ENCODE assay signal across 8 cellular contexts in the genomic region with DNA sequence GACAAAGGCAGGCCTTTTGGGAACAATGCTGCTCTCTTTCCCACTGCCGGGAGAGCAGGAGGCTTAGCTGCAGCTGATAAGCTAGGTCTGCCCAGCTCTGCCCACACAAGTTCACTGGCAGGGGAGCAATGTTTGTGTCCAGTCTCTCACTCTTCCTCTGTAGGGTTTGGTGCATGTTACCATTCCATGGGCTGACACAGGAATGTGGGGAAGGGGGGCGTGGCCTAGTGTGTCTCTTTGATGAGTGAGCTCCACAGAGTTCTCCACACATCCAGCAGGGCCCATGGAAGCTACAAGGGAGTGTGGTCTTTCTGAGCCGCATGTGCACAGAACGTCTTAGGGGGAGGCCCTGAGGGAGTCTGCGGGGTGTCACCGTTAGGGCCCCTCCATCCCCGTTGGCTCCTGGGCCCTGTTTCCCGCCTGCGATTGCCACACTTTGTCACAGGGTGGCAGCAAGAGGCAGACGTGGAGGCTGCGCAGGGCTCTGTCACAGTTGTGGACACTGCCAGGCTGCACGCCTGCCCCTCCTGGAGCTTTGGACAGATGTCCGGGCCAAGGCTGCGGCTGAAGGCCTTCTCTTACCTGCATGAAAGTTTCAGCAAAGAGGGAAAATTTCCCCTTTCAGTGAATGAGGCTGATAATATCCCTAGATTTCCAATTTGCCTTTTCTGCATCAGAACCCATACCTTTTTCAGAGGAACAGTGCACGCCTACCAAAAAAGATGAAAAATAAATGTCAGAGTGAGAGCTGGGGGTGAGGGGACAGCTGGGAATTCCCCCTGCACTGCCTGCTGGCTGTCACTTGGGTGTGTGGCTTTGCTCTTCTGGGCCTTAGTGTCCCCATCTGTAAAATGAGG. TPM values are rescaled to one million over a fixed set of nuclear protein-coding genes. Genes with fewer than 3 reads are reported as not detected.
DNase-seq lines count a peak whose midpoint lies in the region; ATAC-seq and TF ChIP-seq lines count a peak whose summit lies in the region.

No MANE protein-coding gene starts in this region.

- peak; percentile 42 for TF ChIP-seq CTCF in SU-DHL-6 (IDR thresholded peaks at IDR 0.05; ENCODE audit: insufficient read depth, low read length, poor library complexity, severe bottlenecking)

- H3F3A ChIP-seq in SU-DHL-6 (ENCODE audit: insufficient read depth) = no peaks in the 10 kb centered on the region

- in situ Hi-C loops in KBM-7 (cut with MboI; ENCODE audit: low pct_unique_long_range_greater_than_20kb, low sequenced_read_pairs) = no loop called here

- no peaks in the 10 kb centered on the region for H3K27me3 ChIP-seq in SU-DHL-6 (ENCODE audit: low read length)

- H3K4me3 ChIP-seq in SU-DHL-6 (ENCODE audit: insufficient read depth, low read length, poor library complexity, severe bottlenecking) = no peak overlapping the region

- H3K9me2 ChIP-seq in SU-DHL-6 (replicated peaks; ENCODE audit: insufficient read depth, low read length) = no peaks in the 10 kb centered on the region

- peak; percentile 10 for DNase-seq in EL
- DNase-seq in KBM-7 = peak; percentile 40
- peak; percentile 70 for DNase-seq in left cardiac atrium
- peak; percentile 26 for DNase-seq in stimulated activated CD8-positive, alpha-beta memory T cell treated with anti-CD3 and anti-CD28 coated beads, Interleukin-4, amount 100 ng/mL, for 48 hours
- no peak for DNase-seq in NCI-H128 (lab: John Stamatoyannopoulos, UW; ENCODE audit: unreplicated experiment)
- no peak for DNase-seq in naive thymus-derived CD8-positive, alpha-beta T cell

- H3K9me3 ChIP-seq in SU-DHL-6 (ENCODE audit: insufficient read depth, low read length) = no peaks in the 10 kb centered on the region

- H3K4me3 Mint-ChIP-seq in naive thymus-derived CD8-positive, alpha-beta T cell = no peak overlapping the region

- no peaks in the 10 kb centered on the region for H4K20me1 ChIP-seq in SU-DHL-6 (ENCODE audit: low read depth, low read length)

- no peak overlapping the region for H2AFZ ChIP-seq in SU-DHL-6 (ENCODE audit: low read depth, low read length, severe bottlenecking)

- H3K9me3 Mint-ChIP-seq in naive thymus-derived CD8-positive, alpha-beta T cell = no peaks in the 10 kb centered on the region

- POLR2A ChIA-PET in naive thymus-derived CD8-positive, alpha-beta T cell (lab: Charles Lee) = no interaction called here

- H3K4me2 ChIP-seq in SU-DHL-6 (ENCODE audit: low read depth, low read length, poor library complexity, severe bottlenecking) = no peak overlapping the region

- no peaks in the 10 kb centered on the region for H3K4me1 Mint-ChIP-seq in naive thymus-derived CD8-positive, alpha-beta T cell

- ATAC-seq in left cardiac atrium (peak; percentile 89 to 94), GM19397 (IDR thresholded peaks at IDR 0.05; ENCODE audit: unreplicated experiment) (no peak)
- ATAC-seq in naive thymus-derived CD8-positive, alpha-beta T cell = no peak

- H3K27ac Mint-ChIP-seq in naive thymus-derived CD8-positive, alpha-beta T cell = no peak overlapping the region

- no peak overlapping the region for H3K27ac ChIP-seq in SU-DHL-6 (ENCODE audit: low read depth, low read length)

- no peak overlapping the region for H3K9ac ChIP-seq in SU-DHL-6 (ENCODE audit: low read length)

- no peaks in the 10 kb centered on the region for H3K79me2 ChIP-seq in SU-DHL-6 (ENCODE audit: insufficient read depth, low read length)

- peaks cover 3 to 31% (median 29%) of the 10 kb centered on the region in 5 donors for H3K27me3 Mint-ChIP-seq in naive thymus-derived CD8-positive, alpha-beta T cell

- intact Hi-C loops in left cardiac atrium (cut with DNase I) = loop anchor here (5.0 to 10.0 kb wide), 2 partner anchors 228 to 231 kb away; no protein-coding TSS in a partner anchor

- no peaks in the 10 kb centered on the region for H3K36me3 ChIP-seq in SU-DHL-6 (ENCODE audit: low read length)

- H3K36me3 Mint-ChIP-seq in naive thymus-derived CD8-positive, alpha-beta T cell = no peaks in the 10 kb centered on the region

RNA-seq across cellular contexts. Expression of gene CACNA2D3, which starts 24.3 kb away (rescaled TPM):
- total RNA-seq in left cardiac atrium = 10 to 100 TPM; 17.3 to 24.2 TPM
- total RNA-seq in naive thymus-derived CD8-positive, alpha-beta T cell = not detected
- not detected for polyA plus RNA-seq in naive thymus-derived CD8-positive, alpha-beta T cell

Comparison
In these comparisons a context has a peak if more than half of its experiments do, and no peak if none do; other contexts are left out.
1. DNase-seq: peak in EL (single experiment), KBM-7 (single experiment), left cardiac atrium (single experiment) and stimulated activated CD8-positive, alpha-beta memory T cell treated with anti-CD3 and anti-CD28 coated beads, Interleukin-4, amount 100 ng/mL, for 48 hours (single experiment); none in NCI-H128 (single experiment) and naive thymus-derived CD8-positive, alpha-beta T cell (0 of 10).
2. ATAC-seq: peak in left cardiac atrium (2 of 2); none in naive thymus-derived CD8-positive, alpha-beta T cell (0 of 2) and GM19397 (single experiment).
3. RNA of gene CACNA2D3, which starts 24.3 kb away (total RNA-seq): 17.3 to 24.2 TPM in left cardiac atrium; not detected in naive thymus-derived CD8-positive, alpha-beta T cell; every median in the first group is over 10 times any median in the second.